ENCODE assay signal across 15 cellular contexts in genomic region chr14:96126783-96127271, GRCh38.
DNase-seq lines count a peak whose midpoint lies in the region; ATAC-seq and TF ChIP-seq lines count a peak whose summit lies in the region.
"Had no signal": no experiment of that assay in that cellular context is flagged by ENCODE, and none has a peak within 500 bp of the region (broad histone marks: within the 10 kb centered on the region; RNA-seq: fewer than 3 reads in every experiment).

No MANE protein-coding gene starts in this region.

- no peaks in the 10 kb centered on the region for H3K36me3 Mint-ChIP-seq in T-helper 2 cell treated with Interferon-gamma antibody and Interleukin-4, amounts not matched to agents 5 μg/mL and 100 μg/mL, for 36 hours (ENCODE audit: low read depth)
- H3K36me3 Mint-ChIP-seq in activated T-helper 17 cell treated with anti-CD3 and anti-CD28 coated beads, Interleukin-2, amount 50 U/mL, for 72 hours (ENCODE audit: low read depth): no peaks in the 10 kb centered on the region
- no peaks in the 10 kb centered on the region for H3K36me3 Mint-ChIP-seq in osteocyte (ENCODE audit: unreplicated experiment)

- peak overlapping the region; percentile 81 for H3K27ac Mint-ChIP-seq in T-helper 2 cell treated with Interferon-gamma antibody and Interleukin-4, amounts not matched to agents 5 μg/mL and 100 μg/mL, for 36 hours
- H3K27ac Mint-ChIP-seq in activated T-helper 17 cell treated with anti-CD3 and anti-CD28 coated beads, Interleukin-2, amount 50 U/mL, for 72 hours: peak overlapping the region; percentile 91
- H3K27ac Mint-ChIP-seq in osteocyte (ENCODE audit: unreplicated experiment): no peak overlapping the region

- peaks cover 24% of the 10 kb centered on the region for H3K4me1 Mint-ChIP-seq in T-helper 2 cell treated with Interferon-gamma antibody and Interleukin-4, amounts not matched to agents 5 μg/mL and 100 μg/mL, for 36 hours (ENCODE audit: low read depth)
- peaks cover 16% of the 10 kb centered on the region for H3K4me1 Mint-ChIP-seq in activated T-helper 17 cell treated with anti-CD3 and anti-CD28 coated beads, Interleukin-2, amount 50 U/mL, for 72 hours
- H3K4me1 Mint-ChIP-seq in osteocyte (ENCODE audit: unreplicated experiment): peaks cover 15% of the 10 kb centered on the region

- no peaks in the 10 kb centered on the region for H3K27me3 ChIP-seq in HL-60 (ENCODE audit: insufficient read depth, poor library complexity, severe bottlenecking)
- H3K27me3 ChIP-seq: transverse colon had no signal

- ATAC-seq in activated T-helper 17 cell treated with anti-CD3 and anti-CD28 coated beads, Interleukin-2, amount 50 U/mL, for 72 hours (replicated peaks): no peak
- ATAC-seq in GM21515 (IDR thresholded peaks at IDR 0.05; ENCODE audit: unreplicated experiment): no peak
- ATAC-seq: gastrocnemius medialis, SK-N-SH treated with all-trans-retinoic acid at 6 μM for 48 hours had no signal

- peak overlapping the region; percentile 38 for H3K4me3 Mint-ChIP-seq in T-helper 2 cell treated with Interferon-gamma antibody and Interleukin-4, amounts not matched to agents 5 μg/mL and 100 μg/mL, for 36 hours
- H3K4me3 Mint-ChIP-seq in activated T-helper 17 cell treated with anti-CD3 and anti-CD28 coated beads, Interleukin-2, amount 50 U/mL, for 72 hours: peak overlapping the region; percentile 52
- H3K4me3 Mint-ChIP-seq in osteocyte (ENCODE audit: unreplicated experiment): no peak overlapping the region

- TF ChIP-seq CTCF in HL-60 (IDR thresholded peaks at IDR 0.05; ENCODE audit: insufficient read depth, low read length) (no peak), osteocyte (IDR thresholded peaks at IDR 0.05) (no peak)

- H3K27me3 Mint-ChIP-seq in T-helper 2 cell treated with Interferon-gamma antibody and Interleukin-4, amounts not matched to agents 5 μg/mL and 100 μg/mL, for 36 hours (ENCODE audit: low read depth): peaks cover 5% of the 10 kb centered on the region
- H3K27me3 Mint-ChIP-seq in activated T-helper 17 cell treated with anti-CD3 and anti-CD28 coated beads, Interleukin-2, amount 50 U/mL, for 72 hours: no peaks in the 10 kb centered on the region
- peaks cover 19% of the 10 kb centered on the region for H3K27me3 Mint-ChIP-seq in osteocyte (ENCODE audit: unreplicated experiment)

- H3K27ac ChIP-seq in HL-60 (replicated peaks): peak overlapping the region; percentile 78
- H3K27ac ChIP-seq: gastrocnemius medialis had no signal

- H3K9me3 Mint-ChIP-seq in T-helper 2 cell treated with Interferon-gamma antibody and Interleukin-4, amounts not matched to agents 5 μg/mL and 100 μg/mL, for 36 hours: no peaks in the 10 kb centered on the region
- H3K9me3 Mint-ChIP-seq in activated T-helper 17 cell treated with anti-CD3 and anti-CD28 coated beads, Interleukin-2, amount 50 U/mL, for 72 hours: peaks cover 4% of the 10 kb centered on the region
- H3K9me3 Mint-ChIP-seq in osteocyte (ENCODE audit: unreplicated experiment): no peaks in the 10 kb centered on the region

- H3K4me3 ChIP-seq in HL-60 (replicated peaks; ENCODE audit: insufficient read depth, low read length): no peak overlapping the region
- H3K4me3 ChIP-seq: gastrocnemius medialis, HAP-1, skin epidermis, transverse colon had no signal

- DNase-seq in T-helper 2 cell treated with Interferon-gamma antibody and Interleukin-4, amounts not matched to agents 5 μg/mL and 100 μg/mL, for 36 hours (ENCODE audit: low spot score): no peak
- DNase-seq in T-helper 2 cell (no peak), HL-60 (ENCODE audit: low read depth in 1 of 2, low spot score in 1 of 2) (peak in 1 of 2 experiments; percentile 1), osteocyte (ENCODE audit: extremely low spot score, unreplicated experiment) (peak; percentile 32), AG20443 (ENCODE audit: low spot score) (no peak), T-helper 9 cell (no peak)
- DNase-seq: DMS 273 treated with DMSO at 0.1 percent for 48 hours, gastrocnemius medialis, NCI-H1092, transverse colon had no signal
